ENCODE assay signal across 25 cellular contexts in the genomic region with DNA sequence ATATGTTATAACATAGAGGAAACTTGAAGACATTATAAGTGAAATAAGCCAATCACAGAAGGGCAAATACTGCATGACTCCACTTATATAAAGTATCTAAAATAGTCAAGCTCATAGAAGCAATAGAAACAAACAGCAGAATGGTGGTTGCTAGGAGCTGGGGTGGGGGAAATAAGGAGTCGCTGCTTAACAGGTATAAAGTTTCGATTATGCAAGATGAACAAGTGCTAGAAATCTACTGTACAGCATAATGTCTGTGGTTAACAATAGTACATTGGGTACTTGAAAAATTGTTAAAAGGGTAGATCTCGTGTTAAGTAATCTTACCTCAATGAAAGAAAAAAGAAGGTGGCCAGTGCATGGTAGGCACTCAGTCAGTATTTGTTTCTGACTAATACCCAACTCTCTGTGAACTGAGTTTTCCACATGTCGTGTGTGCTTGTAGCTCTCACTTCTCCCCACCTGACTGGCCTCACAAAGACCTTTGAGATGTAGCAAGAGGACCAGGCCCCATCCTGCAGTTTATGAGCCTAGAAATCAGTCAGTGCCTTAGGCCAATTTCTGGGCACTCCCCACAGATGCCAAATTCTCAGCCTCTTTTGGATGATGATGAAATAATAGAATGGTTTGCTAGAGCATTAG. TPM values are rescaled to one million over a fixed set of nuclear protein-coding genes. Genes with fewer than 3 reads are reported as not detected.
"Had no signal": no experiment of that assay in that cellular context is flagged by ENCODE, and none has a peak within 500 bp of the region (broad histone marks: within the 10 kb centered on the region; RNA-seq: fewer than 3 reads in every experiment).

No MANE protein-coding gene starts in this region.

- H3K27me3 ChIP-seq: body of pancreas, neural progenitor cell, sigmoid colon had no signal

- H3K4me3 ChIP-seq: body of pancreas, heart right ventricle, neural progenitor cell, sigmoid colon, smooth muscle cell, thoracic aorta had no signal

- H3K4me1 ChIP-seq: body of pancreas, heart right ventricle, neural progenitor cell, sigmoid colon had no signal

- H3K36me3 ChIP-seq: heart right ventricle, neural progenitor cell, sigmoid colon, thoracic aorta had no signal

- ATAC-seq: body of pancreas; heart right ventricle; naive thymus-derived CD8-positive, alpha-beta T cell had no signal

- DNase-seq: activated CD4-positive, alpha-beta memory T cell treated with anti-CD3 and anti-CD28 coated beads for 36 hours; activated CD4-positive, alpha-beta T cell treated with anti-CD3 and anti-CD28 coated beads for 48 hours; activated gamma-delta T cell; activated T-cell treated with anti-CD3 and anti-CD28 coated beads for 4 hours; anterior cingulate cortex; body of pancreas; caudate nucleus; effector CD4-positive, alpha-beta T cell; heart right ventricle; kidney; naive thymus-derived CD8-positive, alpha-beta T cell; sigmoid colon; stimulated activated CD4-positive, alpha-beta T cell treated with anti-CD3 and anti-CD28 coated beads, Interleukin-2, amount 100 ng/mL, for 48 hours; stimulated activated naive CD4-positive, alpha-beta T cell had no signal

- H3K9me3 ChIP-seq: body of pancreas, sigmoid colon, thoracic aorta had no signal

- H3K27ac ChIP-seq: body of pancreas, heart right ventricle, neural progenitor cell, sigmoid colon, thoracic aorta had no signal

RNA-seq across cellular contexts. Expression of a gene that starts 14.7 kb away (rescaled TPM):
- total RNA-seq: activated CD4-positive, alpha-beta memory T cell treated with anti-CD3 and anti-CD28 coated beads for 36 hours; activated T-helper 1 cell treated with anti-CD3 and anti-CD28 coated beads, Interleukin-12 subunit alpha, Interleukin-12 subunit beta, Interleukin-2, Interleukin-4 antibody, amounts not matched to agents 30 ng/mL and 10 ng/mL and 1 ng/mL, durations not matched to agents 14 hours and 24 hours and 36 hours; body of pancreas; fibroblast of villous mesenchyme; heart right ventricle; kidney; lung microvascular endothelial cell; mesothelial cell of epicardium; naive thymus-derived CD8-positive, alpha-beta T cell; osteoblast; posterior vena cava; renal cortical epithelial cell; sigmoid colon; T-helper 2 cell treated with Interferon-gamma antibody and Interleukin-4, amounts not matched to agents 100 ng/mL and 5 ng/mL, for 36 hours; thoracic aorta had no signal
- polyA plus RNA-seq: heart right ventricle; naive thymus-derived CD8-positive, alpha-beta T cell; sigmoid colon; smooth muscle cell had no signal

RNA-seq across cellular contexts. Expression of a gene that starts 23.9 kb away (rescaled TPM):
- total RNA-seq: activated CD4-positive, alpha-beta memory T cell treated with anti-CD3 and anti-CD28 coated beads for 36 hours; activated T-helper 1 cell treated with anti-CD3 and anti-CD28 coated beads, Interleukin-12 subunit alpha, Interleukin-12 subunit beta, Interleukin-2, Interleukin-4 antibody, amounts not matched to agents 30 ng/mL and 10 ng/mL and 1 ng/mL, durations not matched to agents 14 hours and 24 hours and 36 hours; body of pancreas; fibroblast of villous mesenchyme; heart right ventricle; kidney; lung microvascular endothelial cell; naive thymus-derived CD8-positive, alpha-beta T cell; osteoblast; posterior vena cava; sigmoid colon; T-helper 2 cell treated with Interferon-gamma antibody and Interleukin-4, amounts not matched to agents 100 ng/mL and 5 ng/mL, for 36 hours had no signal
- polyA plus RNA-seq: naive thymus-derived CD8-positive, alpha-beta T cell had no signal

RNA-seq across cellular contexts. Expression of a gene that starts 38.2 kb away (rescaled TPM):
- total RNA-seq: activated CD4-positive, alpha-beta memory T cell treated with anti-CD3 and anti-CD28 coated beads for 36 hours; activated T-helper 1 cell treated with anti-CD3 and anti-CD28 coated beads, Interleukin-12 subunit alpha, Interleukin-12 subunit beta, Interleukin-2, Interleukin-4 antibody, amounts not matched to agents 30 ng/mL and 10 ng/mL and 1 ng/mL, durations not matched to agents 14 hours and 24 hours and 36 hours; body of pancreas; fibroblast of villous mesenchyme; heart right ventricle; kidney; lung microvascular endothelial cell; mesothelial cell of epicardium; naive thymus-derived CD8-positive, alpha-beta T cell; osteoblast; posterior vena cava; renal cortical epithelial cell; sigmoid colon; T-helper 2 cell treated with Interferon-gamma antibody and Interleukin-4, amounts not matched to agents 100 ng/mL and 5 ng/mL, for 36 hours; thoracic aorta had no signal
- polyA plus RNA-seq: heart right ventricle; naive thymus-derived CD8-positive, alpha-beta T cell; sigmoid colon; smooth muscle cell had no signal

RNA-seq across cellular contexts. Expression of a gene that starts 51.6 kb away (rescaled TPM):
- total RNA-seq: activated CD4-positive, alpha-beta memory T cell treated with anti-CD3 and anti-CD28 coated beads for 36 hours; activated T-helper 1 cell treated with anti-CD3 and anti-CD28 coated beads, Interleukin-12 subunit alpha, Interleukin-12 subunit beta, Interleukin-2, Interleukin-4 antibody, amounts not matched to agents 30 ng/mL and 10 ng/mL and 1 ng/mL, durations not matched to agents 14 hours and 24 hours and 36 hours; body of pancreas; fibroblast of villous mesenchyme; heart right ventricle; kidney; lung microvascular endothelial cell; mesothelial cell of epicardium; naive thymus-derived CD8-positive, alpha-beta T cell; osteoblast; posterior vena cava; renal cortical epithelial cell; sigmoid colon; smooth muscle cell; T-helper 2 cell treated with Interferon-gamma antibody and Interleukin-4, amounts not matched to agents 100 ng/mL and 5 ng/mL, for 36 hours; thoracic aorta had no signal
- polyA plus RNA-seq: heart right ventricle; naive thymus-derived CD8-positive, alpha-beta T cell; sigmoid colon had no signal

RNA-seq across cellular contexts. Expression of a gene that starts 54.2 kb away (rescaled TPM):
- total RNA-seq: activated CD4-positive, alpha-beta memory T cell treated with anti-CD3 and anti-CD28 coated beads for 36 hours; activated T-helper 1 cell treated with anti-CD3 and anti-CD28 coated beads, Interleukin-12 subunit alpha, Interleukin-12 subunit beta, Interleukin-2, Interleukin-4 antibody, amounts not matched to agents 30 ng/mL and 10 ng/mL and 1 ng/mL, durations not matched to agents 14 hours and 24 hours and 36 hours; body of pancreas; fibroblast of villous mesenchyme; heart right ventricle; kidney; lung microvascular endothelial cell; mesothelial cell of epicardium; naive thymus-derived CD8-positive, alpha-beta T cell; osteoblast; posterior vena cava; renal cortical epithelial cell; sigmoid colon; smooth muscle cell; T-helper 2 cell treated with Interferon-gamma antibody and Interleukin-4, amounts not matched to agents 100 ng/mL and 5 ng/mL, for 36 hours; thoracic aorta had no signal
- polyA plus RNA-seq: heart right ventricle; naive thymus-derived CD8-positive, alpha-beta T cell; sigmoid colon; smooth muscle cell had no signal
